In genomic region chr2:48600204-48600813, GRCh38 we compare ENCODE assay signal across 7 cellular contexts. TPM values are rescaled to one million over a fixed set of nuclear protein-coding genes. Genes with fewer than 3 reads are reported as not detected.
DNase-seq lines count a peak whose midpoint lies in the region; FAIRE-seq and TF ChIP-seq lines count a peak whose summit lies in the region.

No MANE protein-coding gene starts in this region.

- no peak for TF ChIP-seq EP300 in ovary (IDR thresholded peaks at IDR 0.05)

- no peaks in the 10 kb centered on the region for H3K9me3 ChIP-seq in PC-9 (ENCODE audit: insufficient read depth, low read depth)
- no peaks in the 10 kb centered on the region for H3K9me3 ChIP-seq in ovary

- 37 to 41% (median 38%) methylated on average over 4 of the region's 4 CpGs for WGBS in ovary, 3 donors

- CTCF ChIA-PET in PC-9 (lab: Charles Lee), result interaction anchor here (0.5 to 0.7 kb wide), 2 partner anchors 23 to 127 kb away, joined by 3 to 5 read pairs; no protein-coding TSS in a partner anchor

- H3K9me2 ChIP-seq in PC-9 (ENCODE audit: insufficient read depth), result no peaks in the 10 kb centered on the region

- H3K27ac ChIP-seq in PC-9, result no peak overlapping the region
- H3K27ac ChIP-seq in ovary, result no peak overlapping the region

- H3K4me2 ChIP-seq in PC-9, result no peak overlapping the region

- FAIRE-seq in frontal cortex (lab: Jason Lieb, UNC), result no peak

- TF ChIP-seq CTCF in PC-9 (conservative IDR thresholded peaks at IDR 0.05) (peak; percentile 90), epithelial cell of esophagus (IDR thresholded peaks at IDR 0.05; ENCODE audit: insufficient read depth, low read depth, low read length, missing control alignments) (peak; percentile 78), ovary (IDR thresholded peaks at IDR 0.05) (peak in 2 of 3 donors; percentile 40 to 49)

- H3K27me3 ChIP-seq in PC-9 (ENCODE audit: insufficient read depth, low read depth), result no peaks in the 10 kb centered on the region
- no peaks in the 10 kb centered on the region for H3K27me3 ChIP-seq in ovary

- no peaks in the 10 kb centered on the region for H3K4me1 ChIP-seq in PC-9 (replicated peaks; ENCODE audit: insufficient read depth)
- H3K4me1 ChIP-seq in ovary (ENCODE audit: insufficient read depth), result no peaks in the 10 kb centered on the region

- H3K4me3 ChIP-seq in PC-9 (no peak overlapping the region), epithelial cell of esophagus (ENCODE audit: low read length) (no peak overlapping the region), ovary (no peak overlapping the region)

- BruUV-seq in PC-9 (replicated peaks; lab: Mats Ljungman, UMichigan), result no TSS peak

- no peak overlapping the region for H2AFZ ChIP-seq in PC-9

- DNase-seq in GM03348 (ENCODE audit: low spot score), result peak; percentile 50
- peak; percentile 73 for DNase-seq in HT-29 (ENCODE audit: low spot score)
- peak in 1 of 2 experiments; percentile 16 for DNase-seq in PC-9
- DNase-seq in epithelial cell of esophagus (ENCODE audit: low read depth), result peak; percentile 46
- DNase-seq in ovary, result no peak
- DNase-seq in stimulated activated CD4-positive, alpha-beta T cell treated with anti-CD3 and anti-CD28 coated beads, Interleukin-2, amount 100 ng/mL, for 48 hours, result no peak
- no peak for DNase-seq in frontal cortex (ENCODE audit: low spot score in 2 of 2)

- H4K20me1 ChIP-seq in PC-9 (ENCODE audit: insufficient read depth), result no peaks in the 10 kb centered on the region

- no peak for TF ChIP-seq POLR2A in ovary (IDR thresholded peaks at IDR 0.05)

- POLR2A ChIA-PET in PC-9 (lab: Charles Lee; ENCODE audit: unreplicated experiment), result interaction anchor here (0.5 kb wide), 1 partner anchor 1579 kb away, joined by 3 read pairs; no protein-coding TSS in a partner anchor

- intact Hi-C loops in PC-9 (cut with micrococcal nuclease; ENCODE audit: unreplicated experiment) (loop anchor here (2.0 to 5.0 kb wide), 5 partner anchors 347 to 1892 kb away; no protein-coding TSS in a partner anchor), ovary (cut with DNase I) (no loop called here)

- H3K36me3 ChIP-seq in PC-9 (ENCODE audit: low read depth) (no peaks in the 10 kb centered on the region), ovary (no peaks in the 10 kb centered on the region)

- no peaks in the 10 kb centered on the region for H3F3A ChIP-seq in PC-9 (ENCODE audit: insufficient read depth, low read depth)

- no peaks in the 10 kb centered on the region for H3K79me2 ChIP-seq in PC-9 (ENCODE audit: low read depth)

RNA-seq across cellular contexts. Expression of gene GTF2A1L, which starts 17.3 kb away (rescaled TPM):
- total RNA-seq in HT-29 (2014; rRNA removed; shearing (Covaris generic)), result not detected in 2 replicates
- total RNA-seq in PC-9 (2021), result not detected in 2 replicates
- 10 to 100 TPM in 1 of 7 donors, 1 to 10 TPM in 4, not detected in 2; 2.1 to 13.8 (median 3.5) TPM for total RNA-seq in ovary
- polyA plus RNA-seq in ovary, result 1 to 10 TPM in 1 of 2 donors, not detected in 1; 3.7 TPM
- total RNA-seq in frontal cortex, result not detected

Comparison
In these comparisons a context has a peak if more than half of its experiments do, and no peak if none do; other contexts are left out.
1. DNase-seq: peak in GM03348 (single experiment), HT-29 (single experiment) and epithelial cell of esophagus (single experiment); none in ovary (0 of 5), stimulated activated CD4-positive, alpha-beta T cell treated with anti-CD3 and anti-CD28 coated beads, Interleukin-2, amount 100 ng/mL, for 48 hours (0 of 2) and frontal cortex (0 of 2).
2. Peak in every context shown above with its lines, with median percentiles within 50 percentile points of each other: CTCF ChIP-seq.